10 cellular contexts compared by ENCODE assay signal in the genomic region with DNA sequence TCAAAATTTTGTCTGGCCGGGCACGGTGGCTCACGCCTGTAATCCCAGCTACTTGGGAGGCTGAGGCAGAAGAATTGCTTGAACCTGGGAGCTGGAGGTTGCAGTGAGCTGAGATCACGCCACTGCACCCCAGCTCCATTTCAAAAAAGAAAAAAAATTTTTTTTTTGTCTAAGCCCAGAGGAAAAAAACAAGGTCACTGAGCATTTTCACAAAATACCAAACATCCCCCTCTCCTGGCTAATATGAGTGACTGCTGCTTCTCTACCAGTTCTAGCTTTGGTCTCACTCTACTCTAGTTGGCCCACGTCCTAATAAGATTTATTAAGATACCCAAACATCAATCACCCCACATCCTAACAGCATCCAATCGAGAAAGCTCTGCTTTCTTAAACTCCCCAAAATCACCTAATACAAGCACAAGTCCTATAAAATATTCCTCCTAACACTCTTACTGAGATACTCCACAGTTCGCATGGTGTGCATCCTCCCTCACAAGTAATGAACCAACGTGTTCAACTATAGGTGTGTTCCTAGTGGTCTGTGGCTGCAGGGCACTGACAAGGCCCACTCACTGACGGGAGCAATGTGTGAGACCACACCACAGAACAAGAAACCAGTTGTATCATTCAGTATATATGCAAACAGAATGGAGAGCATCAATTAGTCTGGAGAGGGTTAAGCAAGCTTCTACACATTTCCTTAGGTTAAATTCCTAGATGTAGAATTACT.
DNase-seq lines count a peak whose midpoint lies in the region; FAIRE-seq and TF ChIP-seq lines count a peak whose summit lies in the region.
"Had no signal": no experiment of that assay in that cellular context is flagged by ENCODE, and none has a peak within 500 bp of the region (broad histone marks: within the 10 kb centered on the region; RNA-seq: fewer than 3 reads in every experiment).

No MANE protein-coding gene starts in this region.

- TF ChIP-seq POLR2A in NB4 (IDR thresholded peaks at IDR 0.05; ENCODE audit: extremely low read depth, insufficient read length): no peak
- no peak for TF ChIP-seq POLR2A in GM12891 (IDR thresholded peaks at IDR 0.05; ENCODE audit: low read depth, low read length)

- peak; percentile 24 for DNase-seq in NCI-H82 (lab: John Stamatoyannopoulos, UW)
- no peak for DNase-seq in NCI-H82 treated with DMSO at 0.1 percent for 48 hours (lab: John Stamatoyannopoulos, UW; ENCODE audit: unreplicated experiment)
- DNase-seq in NB4 (ENCODE audit: low read depth): peak; percentile 26
- peak; percentile 20 for DNase-seq in cerebellar cortex (ENCODE audit: low spot score)
- no peak for DNase-seq in retinal pigment epithelial cell (ENCODE audit: low read depth)
- DNase-seq in GM12891 (ENCODE audit: insufficient read length, low spot score): no peak
- no peak for DNase-seq in NCI-H1436 treated with DMSO at 0.1 percent for 48 hours (lab: John Stamatoyannopoulos, UW)
- no peak for DNase-seq in amygdala (lab: John Stamatoyannopoulos, UW)
- DNase-seq: NCI-H187 had no signal

- TF ChIP-seq CTCF in NB4 (IDR thresholded peaks at IDR 0.05; ENCODE audit: low read depth, low read length): no peak
- TF ChIP-seq CTCF in retinal pigment epithelial cell (conservative IDR thresholded peaks at IDR 0.05; ENCODE audit: low read depth, low read length): peak; percentile 63

- no peak overlapping the region for H3K4me3 ChIP-seq in NB4 (ENCODE audit: low read depth, low read length)
- no peak overlapping the region for H3K4me3 ChIP-seq in retinal pigment epithelial cell (ENCODE audit: low read length)
- H3K4me3 ChIP-seq: BLaER1 treated with 17β-estradiol and CSF1 and Interleukin-3, amounts not matched to agents 10 nM and 100 nM had no signal

- no peak for FAIRE-seq in GM12891 (lab: Jason Lieb, UNC)

TF ChIP-seq in GM12891, 5 proteins besides CTCF, POLR2A, EP300 and RAD21:
- no peak for TF ChIP-seq PAX5 (IDR thresholded peaks at IDR 0.05; ENCODE audit: insufficient read depth, low read length, severe bottlenecking)
- TF ChIP-seq POLR2AphosphoS5 (IDR thresholded peaks at IDR 0.05; ENCODE audit: low read depth, low read length): no peak
- no peak for TF ChIP-seq POU2F2 (IDR thresholded peaks at IDR 0.05; ENCODE audit: low read depth, low read length)
- no peak for TF ChIP-seq TAF1 (IDR thresholded peaks at IDR 0.05; ENCODE audit: low read depth, low read length)
- TF ChIP-seq SPI1 (IDR thresholded peaks at IDR 0.05; ENCODE audit: low read depth, low read length): no peak
TF ChIP-seq in GM12891: peak in this region for 0.

Comparison
In these comparisons a context has a peak if more than half of its experiments do, and no peak if none do; other contexts are left out.
1. DNase-seq: peak in NCI-H82 (single experiment), NB4 (single experiment) and cerebellar cortex (single experiment); none in NCI-H82 treated with DMSO at 0.1 percent for 48 hours (single experiment), retinal pigment epithelial cell (single experiment), GM12891 (single experiment), NCI-H1436 treated with DMSO at 0.1 percent for 48 hours (single experiment) and amygdala (0 of 56).